In the genomic region with DNA sequence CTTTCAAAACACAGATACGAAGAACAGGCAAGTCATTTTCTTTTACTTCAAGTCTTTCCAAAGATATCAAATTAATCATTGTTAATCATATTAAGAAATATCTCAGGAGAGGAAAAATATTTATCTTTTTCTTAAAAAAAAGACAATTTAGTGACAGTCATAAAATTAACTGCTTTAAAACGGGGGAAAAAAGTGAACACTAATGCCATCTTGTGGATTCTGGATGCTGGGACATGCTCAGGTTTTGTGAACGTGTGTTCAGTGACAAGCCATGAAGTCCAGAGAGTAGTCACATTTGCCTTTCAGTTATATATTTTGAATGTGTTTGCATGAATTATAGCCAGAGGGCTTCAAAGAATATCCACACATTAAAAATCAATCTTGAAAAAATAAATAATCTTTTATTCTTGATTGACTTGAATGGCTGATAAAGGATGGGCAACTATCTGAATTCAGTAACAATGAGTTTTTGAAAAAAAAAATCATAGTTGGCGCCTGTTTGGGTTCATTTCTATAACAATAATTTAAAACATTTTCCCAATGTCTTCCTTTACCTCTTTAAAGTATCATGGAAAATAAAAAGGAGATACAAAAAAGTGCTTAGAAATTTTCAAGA, we compare ENCODE assay signal across 10 cellular contexts.
DNase-seq lines count a peak whose midpoint lies in the region; ATAC-seq and TF ChIP-seq lines count a peak whose summit lies in the region.
"Had no signal": no experiment of that assay in that cellular context is flagged by ENCODE, and none has a peak within 500 bp of the region (broad histone marks: within the 10 kb centered on the region; RNA-seq: fewer than 3 reads in every experiment).

No MANE protein-coding gene starts in this region.

- intact Hi-C loops in activated B cell treated with CpG ODN at 0.5 μM for 24 hours (cut with micrococcal nuclease), result loop anchor here (1.0 to 10.0 kb wide), 3 partner anchors 203 to 856 kb away; no protein-coding TSS in a partner anchor

- no peaks in the 10 kb centered on the region for H3K36me3 Mint-ChIP-seq in activated B cell treated with CpG ODN at 0.5 μM for 24 hours (ENCODE audit: low read depth)

- TF ChIP-seq CTCF in GM20000 (IDR thresholded peaks at IDR 0.05; ENCODE audit: extremely low read depth, missing control alignments) (peak; percentile 59), activated B cell treated with CpG ODN at 0.5 μM for 24 hours (IDR thresholded peaks at IDR 0.05) (no peak), omental fat pad (IDR thresholded peaks at IDR 0.05) (peak in 1 of 3 donors; percentile 19)

- peak; percentile 39 for DNase-seq in NOMO-1 treated with DMSO at 0.1 percent for 48 hours (lab: John Stamatoyannopoulos, UW; ENCODE audit: unreplicated experiment)
- DNase-seq in NOMO-1 treated with dmso at 0.1 percent for 144 hours (lab: John Stamatoyannopoulos, UW; ENCODE audit: unreplicated experiment), result no peak
- DNase-seq in GM20000 (ENCODE audit: low spot score), result peak; percentile 19
- peak; percentile 63 to 72 for DNase-seq in Kasumi-1 (lab: John Stamatoyannopoulos, UW)
- DNase-seq in activated B cell treated with CpG ODN at 0.5 μM for 24 hours, result no peak
- peak; percentile 52 for DNase-seq in inferior parietal cortex (ENCODE audit: extremely low spot score)
- no peak for DNase-seq in omental fat pad (ENCODE audit: low spot score)
- DNase-seq: stimulated activated naive B cell treated with anti-CD40 and anti-IgM and Interleukin-4, amounts not matched to agents 10 μg/mL and 1 μg/mL and 100 μg/mL, for 72 hours had no signal

- H3K4me1 Mint-ChIP-seq in activated B cell treated with CpG ODN at 0.5 μM for 24 hours, result peaks cover 9% of the 10 kb centered on the region
- H3K4me1 Mint-ChIP-seq: central memory CD8-positive, alpha-beta T cell had no signal

- H3K27ac Mint-ChIP-seq in activated B cell treated with CpG ODN at 0.5 μM for 24 hours, result no peak overlapping the region
- H3K27ac Mint-ChIP-seq: stimulated activated naive B cell treated with anti-CD40 and anti-IgM and Interleukin-4, amounts not matched to agents 10 μg/mL and 1 μg/mL and 100 μg/mL, for 72 hours had no signal

- POLR2A ChIA-PET in activated B cell treated with CpG ODN at 0.5 μM for 24 hours (lab: Charles Lee), result no interaction called here

- CTCF ChIA-PET in activated B cell treated with CpG ODN at 0.5 μM for 24 hours (lab: Charles Lee), result interaction anchor here (0.7 to 2.1 kb wide), 2 partner anchors 191 to 202 kb away, joined by 3 to 15 read pairs; no protein-coding TSS in a partner anchor

- H3K4me3 Mint-ChIP-seq in activated B cell treated with CpG ODN at 0.5 μM for 24 hours, result no peak overlapping the region
- H3K4me3 Mint-ChIP-seq: central memory CD8-positive, alpha-beta T cell; stimulated activated naive B cell treated with anti-CD40 and anti-IgM and Interleukin-4, amounts not matched to agents 10 μg/mL and 1 μg/mL and 100 μg/mL, for 72 hours had no signal

- H3K9me3 Mint-ChIP-seq in activated B cell treated with CpG ODN at 0.5 μM for 24 hours, result peaks cover 5% of the 10 kb centered on the region
- H3K9me3 Mint-ChIP-seq: central memory CD8-positive, alpha-beta T cell had no signal

- H3K27me3 Mint-ChIP-seq in activated B cell treated with CpG ODN at 0.5 μM for 24 hours, result no peaks in the 10 kb centered on the region
- H3K27me3 Mint-ChIP-seq: central memory CD8-positive, alpha-beta T cell; stimulated activated naive B cell treated with anti-CD40 and anti-IgM and Interleukin-4, amounts not matched to agents 10 μg/mL and 1 μg/mL and 100 μg/mL, for 72 hours had no signal

- ATAC-seq in activated B cell treated with CpG ODN at 0.5 μM for 24 hours (ENCODE audit: low read depth) (peak; percentile 37), HG03280 (IDR thresholded peaks at IDR 0.05; ENCODE audit: unreplicated experiment) (no peak), omental fat pad (ENCODE audit: low FRiP score) (no peak)

Comparison
In these comparisons a context has a peak if more than half of its experiments do, and no peak if none do; other contexts are left out.
1. DNase-seq: peak in NOMO-1 treated with DMSO at 0.1 percent for 48 hours (single experiment), GM20000 (single experiment), Kasumi-1 (2 of 2) and inferior parietal cortex (single experiment); none in NOMO-1 treated with dmso at 0.1 percent for 144 hours (single experiment), activated B cell treated with CpG ODN at 0.5 μM for 24 hours (single experiment) and omental fat pad (single experiment).